17 cellular contexts compared by ENCODE assay signal in the genomic region with DNA sequence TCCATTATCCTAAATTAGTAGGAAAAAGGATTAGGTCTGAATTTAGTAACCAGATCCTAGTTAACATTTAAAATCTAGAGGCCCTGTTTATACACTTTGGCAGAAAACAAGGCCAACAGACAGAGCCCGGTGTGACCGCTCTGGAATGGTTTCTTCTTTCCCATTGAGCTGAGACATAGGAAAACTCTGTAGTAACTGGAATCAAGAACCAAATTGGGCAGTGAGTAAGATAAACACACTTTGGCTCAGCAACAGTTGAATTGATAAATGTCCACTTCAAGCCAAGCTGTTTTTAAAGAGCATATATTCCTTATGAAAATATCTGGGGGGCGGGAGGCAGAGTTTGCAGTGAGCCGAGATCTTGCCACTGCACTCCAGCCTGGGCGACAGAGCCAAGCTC.
DNase-seq lines count a peak whose midpoint lies in the region; ATAC-seq, FAIRE-seq and TF ChIP-seq lines count a peak whose summit lies in the region.
"Had no signal": no experiment of that assay in that cellular context is flagged by ENCODE, and none has a peak within 500 bp of the region (broad histone marks: within the 10 kb centered on the region; RNA-seq: fewer than 3 reads in every experiment).

No MANE protein-coding gene starts in this region.

- no peak overlapping the region for H4K8ac ChIP-seq in mesenchymal stem cell (ENCODE audit: low read length)

- no peaks in the 10 kb centered on the region for H3K27me3 Mint-ChIP-seq in endodermal cell (ENCODE audit: insufficient read depth)
- H3K27me3 Mint-ChIP-seq: IgD-negative memory B cell had no signal

- H3K4me3 Mint-ChIP-seq in endodermal cell = no peak overlapping the region
- H3K4me3 Mint-ChIP-seq: CD14-positive monocyte; CD8-positive, alpha-beta T cell; IgD-negative memory B cell had no signal

- no peak overlapping the region for H3K4ac ChIP-seq in mesenchymal stem cell (ENCODE audit: low read depth in 1 of 2, low read length in 2 of 2)

- CTCF ChIA-PET in PC-3 (lab: Charles Lee) = interaction anchor here (0.6 kb wide), 1 partner anchor 442 kb away, joined by 3 read pairs; no protein-coding TSS in a partner anchor

- H3K9ac ChIP-seq in endodermal cell (ENCODE audit: extremely low read depth, low read length, poor library complexity, severe bottlenecking) (no peak overlapping the region), mesenchymal stem cell (ENCODE audit: low read length) (no peak overlapping the region), PC-3 (ENCODE audit: low read length) (no peak overlapping the region)
- H3K9ac ChIP-seq: GM23248 had no signal

- H3K18ac ChIP-seq in mesenchymal stem cell (ENCODE audit: low read depth in 1 of 2, low read length in 2 of 2) = no peak overlapping the region

- H3K14ac ChIP-seq in mesenchymal stem cell (ENCODE audit: low read length in 2 of 2) = no peak overlapping the region

- H2BK12ac ChIP-seq in mesenchymal stem cell (ENCODE audit: low read length in 2 of 2) = no peak overlapping the region

- 92 to 93% methylated on average over 2 to 4 of the region's 5 CpGs for WGBS in endodermal cell (ENCODE audit: insufficient coverage in 1 of 2, insufficient read length in 1 of 2), 2 experiments
- 79% methylated on average over 2 of the region's 5 CpGs for WGBS in mesenchymal stem cell
- 88 to 92% methylated on average over 5 of the region's 5 CpGs for WGBS in sigmoid colon, 2 donors

- no peak overlapping the region for H2BK15ac ChIP-seq in mesenchymal stem cell (ENCODE audit: low read depth, poor library complexity, severe bottlenecking)

- no peak overlapping the region for H2BK5ac ChIP-seq in mesenchymal stem cell (ENCODE audit: low read depth, low read length, poor library complexity, severe bottlenecking)

- peaks cover 9% of the 10 kb centered on the region for H3K4me1 ChIP-seq in endodermal cell (ENCODE audit: control insufficient read depth, insufficient read depth, low read length)
- H3K4me1 ChIP-seq in mesenchymal stem cell (ENCODE audit: control insufficient read depth, insufficient read depth, low read depth, low read length) = no peaks in the 10 kb centered on the region
- peaks cover 0 to 40% (median 20%) of the 10 kb centered on the region in 4 donors for H3K4me1 ChIP-seq in sigmoid colon
- H3K4me1 ChIP-seq in PC-3 (ENCODE audit: insufficient read depth, low read length) = peaks cover 15% of the 10 kb centered on the region

- TF ChIP-seq CTCF in endodermal cell (conservative IDR thresholded peaks at IDR 0.05) = no peak
- TF ChIP-seq CTCF in sigmoid colon (IDR thresholded peaks at IDR 0.05) = no peak
- no peak for TF ChIP-seq CTCF in PC-3 (conservative IDR thresholded peaks at IDR 0.05; ENCODE audit: low read depth, low read length)

- TF ChIP-seq EP300 in sigmoid colon (IDR thresholded peaks at IDR 0.05) = no peak

- H3K23ac ChIP-seq in mesenchymal stem cell (ENCODE audit: low read length in 2 of 2) = no peak overlapping the region

- no peaks in the 10 kb centered on the region for H3K79me1 ChIP-seq in mesenchymal stem cell (replicated peaks; ENCODE audit: low read length, poor library complexity, severe bottlenecking)

- no peaks in the 10 kb centered on the region for H3F3A ChIP-seq in PC-3 (ENCODE audit: low read length, unreplicated experiment)

- ATAC-seq in PC-3 = no peak
- ATAC-seq: CD8-positive, alpha-beta T cell had no signal

- H3K4me3 ChIP-seq in endodermal cell (ENCODE audit: low read length) = no peak overlapping the region
- H3K4me3 ChIP-seq in mesenchymal stem cell (ENCODE audit: insufficient read depth in 1 of 2, low read depth in 1 of 2, low read length in 2 of 2) = no peak overlapping the region
- H3K4me3 ChIP-seq in sigmoid colon = no peak overlapping the region
- H3K4me3 ChIP-seq in PC-3 (ENCODE audit: low read length) = no peak overlapping the region
- H3K4me3 ChIP-seq: GM23248 had no signal

- no TSS peak for BruUV-seq in PC-3 (replicated peaks; lab: Mats Ljungman, UMichigan)

- FAIRE-seq in G401.6 (lab: Jason Lieb, UNC) = peak; percentile 15
- FAIRE-seq: D721Med had no signal

- intact Hi-C loops in sigmoid colon (cut with DNase I) = no loop called here
- intact Hi-C loops in PC-3 (cut with micrococcal nuclease) = loop anchor here (5.0 kb wide), 1 partner anchor 484 kb away; no protein-coding TSS in a partner anchor

- H3K36me3 Mint-ChIP-seq in endodermal cell (ENCODE audit: low read depth) = no peaks in the 10 kb centered on the region
- H3K36me3 Mint-ChIP-seq: CD14-positive monocyte; CD8-positive, alpha-beta T cell; IgD-negative memory B cell had no signal

- H4K20me1 ChIP-seq in PC-3 (ENCODE audit: low read length) = no peaks in the 10 kb centered on the region

- peak overlapping the region; percentile 52 for H3K27ac Mint-ChIP-seq in endodermal cell
- H3K27ac Mint-ChIP-seq: CD14-positive monocyte; CD8-positive, alpha-beta T cell; IgD-negative memory B cell had no signal

- POLR2A ChIA-PET in PC-3 (lab: Charles Lee; ENCODE audit: unreplicated experiment) = no interaction called here

- no peaks in the 10 kb centered on the region for H3K9me2 ChIP-seq in PC-3 (replicated peaks; ENCODE audit: low read length)

- H4K91ac ChIP-seq in mesenchymal stem cell (ENCODE audit: low read length) = no peak overlapping the region

- DNase-seq in endodermal cell (no peak), mesenchymal stem cell (peak; percentile 22), sigmoid colon (no peak), NCI-H187 treated with DMSO at 0.1 percent for 48 hours (lab: John Stamatoyannopoulos, UW) (no peak), SW 1271 (lab: John Stamatoyannopoulos, UW) (no peak), DMS79 (lab: John Stamatoyannopoulos, UW) (no peak), PC-3 (no peak)
- DNase-seq: CD8-positive, alpha-beta T cell; COR-L47; DMS153; GM23248; H7 had no signal

- no peaks in the 10 kb centered on the region for H3K9me3 Mint-ChIP-seq in endodermal cell
- H3K9me3 Mint-ChIP-seq: CD8-positive, alpha-beta T cell had no signal

- no peak overlapping the region for H3K4me2 ChIP-seq in mesenchymal stem cell (ENCODE audit: low read length, poor library complexity, severe bottlenecking)
- no peak overlapping the region for H3K4me2 ChIP-seq in PC-3 (ENCODE audit: low read length)

- H3K36me3 ChIP-seq in endodermal cell (ENCODE audit: control insufficient read depth, insufficient read depth, low read length) (no peaks in the 10 kb centered on the region), mesenchymal stem cell (ENCODE audit: control insufficient read depth in 1 of 2, insufficient read depth in 2 of 2, low read depth in 1 of 2, low read length in 2 of 2) (no peaks in the 10 kb centered on the region), sigmoid colon (no peaks in the 10 kb centered on the region), PC-3 (ENCODE audit: low read depth, low read length) (no peaks in the 10 kb centered on the region)

- H2AFZ ChIP-seq in mesenchymal stem cell (ENCODE audit: low read depth, low read length) = no peak overlapping the region
- no peak overlapping the region for H2AFZ ChIP-seq in PC-3 (ENCODE audit: low read length)
- H2AFZ ChIP-seq: GM23248 had no signal

- H3K27me3 ChIP-seq in endodermal cell (ENCODE audit: control insufficient read depth, insufficient read depth, low read length, poor library complexity, severe bottlenecking) = no peaks in the 10 kb centered on the region
- H3K27me3 ChIP-seq in mesenchymal stem cell (ENCODE audit: control insufficient read depth in 1 of 2, insufficient read depth in 1 of 2, low read length in 2 of 2) = no peaks in the 10 kb centered on the region
- H3K27me3 ChIP-seq in sigmoid colon = no peaks in the 10 kb centered on the region
- H3K27me3 ChIP-seq in PC-3 (ENCODE audit: low read length) = no peaks in the 10 kb centered on the region

- TF ChIP-seq POLR2A in sigmoid colon (IDR thresholded peaks at IDR 0.05) = no peak

- H3K4me1 Mint-ChIP-seq in endodermal cell = peaks cover 18% of the 10 kb centered on the region
- H3K4me1 Mint-ChIP-seq: CD14-positive monocyte, IgD-negative memory B cell had no signal

- H3K9me3 ChIP-seq in endodermal cell (ENCODE audit: control insufficient read depth, low read length) (no peaks in the 10 kb centered on the region), mesenchymal stem cell (ENCODE audit: control insufficient read depth, low read length) (no peaks in the 10 kb centered on the region), sigmoid colon (no peaks in the 10 kb centered on the region), PC-3 (ENCODE audit: low read length) (no peaks in the 10 kb centered on the region)

- H2AK5ac ChIP-seq in mesenchymal stem cell (ENCODE audit: low read length, severe bottlenecking) = no peak overlapping the region

- H2BK120ac ChIP-seq in mesenchymal stem cell (ENCODE audit: low read depth, low read length) = no peak overlapping the region

- no peak overlapping the region for H3K27ac ChIP-seq in endodermal cell (ENCODE audit: low read depth, low read length)
- H3K27ac ChIP-seq in mesenchymal stem cell (ENCODE audit: low read length, poor library complexity, severe bottlenecking) = no peak overlapping the region
- peak overlapping the region; percentile 55 to 65 (median 61) for H3K27ac ChIP-seq in sigmoid colon
- H3K27ac ChIP-seq in PC-3 (ENCODE audit: low read length) = no peak overlapping the region
- H3K27ac ChIP-seq: 22Rv1, GM23248 had no signal

- H3K79me2 ChIP-seq in PC-3 (ENCODE audit: low read length) = no peaks in the 10 kb centered on the region

Comparison
In these comparisons a context has a peak if more than half of its experiments do, and no peak if none do; other contexts are left out.
1. H3K27ac ChIP-seq: peak in sigmoid colon (4 of 4); none in endodermal cell (single experiment), mesenchymal stem cell (single experiment) and PC-3 (single experiment).